In genomic region chr1:40392206-40392605, GRCh38 we compare ENCODE assay signal across 8 cellular contexts. TPM values are rescaled to one million over a fixed set of nuclear protein-coding genes. Genes with fewer than 3 reads are reported as not detected.
A peak's percentile ranks its signal among the peaks of the same experiment; 100 is the strongest.
DNase-seq lines count a peak whose midpoint lies in the region; FAIRE-seq and TF ChIP-seq lines count a peak whose summit lies in the region.

No MANE protein-coding gene starts in this region.

- peak overlapping the region; percentile 80 to 97 (median 84) for H3K27ac Mint-ChIP-seq in CD14-positive monocyte

- H3K9ac ChIP-seq in MM.1S (ENCODE audit: low read length) (peak overlapping the region; percentile 20; the same call in 1 of the 2 replicates), kidney (ENCODE audit: low read length in 2 of 2) (no peak overlapping the region)

- H3K27me3 ChIP-seq in MM.1S (replicated peaks; ENCODE audit: insufficient read depth, low read length), result no peaks in the 10 kb centered on the region

- H3K9me3 ChIP-seq in MM.1S (replicated peaks; ENCODE audit: insufficient read depth, low read length) (no peaks in the 10 kb centered on the region), kidney (ENCODE audit: control insufficient read depth in 1 of 2, low read length in 2 of 2) (no peaks in the 10 kb centered on the region)

- H3K36me3 ChIP-seq in MM.1S (replicated peaks; ENCODE audit: insufficient read depth, low read length), result no peaks in the 10 kb centered on the region
- H3K36me3 ChIP-seq in kidney (ENCODE audit: control insufficient read depth in 1 of 2, insufficient read depth in 2 of 2, low read length in 2 of 2), result no peaks in the 10 kb centered on the region

- no peaks in the 10 kb centered on the region for H3K9me3 Mint-ChIP-seq in CD14-positive monocyte

- H3F3A ChIP-seq in MM.1S (ENCODE audit: insufficient read depth, low read length), result peaks cover 25% of the 10 kb centered on the region

- DNase-seq in CD14-positive monocyte (ENCODE audit: low spot score) (no peak), MM.1S (no peak), caudate nucleus (lab: John Stamatoyannopoulos, UW) (peak in 30 of 61 donors; percentile 9 to 73 (median 36)), myocyte (ENCODE audit: low read depth) (peak; percentile 79), NCI-H1048 (lab: John Stamatoyannopoulos, UW) (no peak), kidney (no peak), RKO (ENCODE audit: low spot score) (no peak), DMS114 treated with DMSO at 0.1 percent for 48 hours (lab: John Stamatoyannopoulos, UW; ENCODE audit: unreplicated experiment) (no peak)

- TF ChIP-seq CTCF in CD14-positive monocyte (IDR thresholded peaks at IDR 0.05) (no peak), MM.1S (IDR thresholded peaks at IDR 0.05; ENCODE audit: low read length) (no peak), kidney (IDR thresholded peaks at IDR 0.05; ENCODE audit: borderline replicate concordance, extremely low read depth, insufficient read depth) (no peak)

- no peaks in the 10 kb centered on the region for H3K9me2 ChIP-seq in MM.1S (replicated peaks; ENCODE audit: insufficient read depth, low read length)

- FAIRE-seq in kidney (lab: Jason Lieb, UNC), result no peak

- no peaks in the 10 kb centered on the region for H3K27me3 Mint-ChIP-seq in CD14-positive monocyte (ENCODE audit: low read depth in 3 of 3)

- H3K4me3 Mint-ChIP-seq in CD14-positive monocyte, result no peak overlapping the region

- H3K36me3 Mint-ChIP-seq in CD14-positive monocyte, result peaks cover 42 to 61% of the 10 kb centered on the region in 2 donors

- H3K4me2 ChIP-seq in MM.1S (ENCODE audit: low read depth, low read length), result peak overlapping the region; percentile 35; the same call in 1 of the 2 replicates

- peak overlapping the region; percentile 91; the same call in 1 of the 2 replicates for H3K27ac ChIP-seq in MM.1S (ENCODE audit: low read length)
- H3K27ac ChIP-seq in caudate nucleus (ENCODE audit: low read depth, low read length), result peak overlapping the region; percentile 48
- H3K27ac ChIP-seq in kidney (ENCODE audit: low read depth in 2 of 2, low read length in 2 of 2), result no peak overlapping the region

- intact Hi-C loops in CD14-positive monocyte (cut with micrococcal nuclease), result loop anchor here in 1 of 2 donors (5.0 kb wide), 1 partner anchor 50 kb away; no protein-coding TSS in a partner anchor
- intact Hi-C loops in kidney (cut with DNase I), result no loop called here

- peaks cover 46% of the 10 kb centered on the region for H3K4me1 ChIP-seq in MM.1S (ENCODE audit: low read length)
- H3K4me1 ChIP-seq in kidney (ENCODE audit: control insufficient read depth in 1 of 2, insufficient read depth in 1 of 2, low read depth in 1 of 2, low read length in 2 of 2), result no peaks in the 10 kb centered on the region

- H3K4me3 ChIP-seq in MM.1S (ENCODE audit: low read length), result no peak overlapping the region
- no peak overlapping the region for H3K4me3 ChIP-seq in kidney (ENCODE audit: low read length in 2 of 2)

- peaks cover 94% of the 10 kb centered on the region for H3K79me2 ChIP-seq in MM.1S (ENCODE audit: low read length)

- no peak overlapping the region for H2AFZ ChIP-seq in MM.1S (ENCODE audit: low read length)

- peaks cover 92% of the 10 kb centered on the region for H3K4me1 Mint-ChIP-seq in CD14-positive monocyte

- no peaks in the 10 kb centered on the region for H4K20me1 ChIP-seq in MM.1S (ENCODE audit: insufficient read depth, low read length)

RNA-seq across cellular contexts. Expression of gene SMAP2, which starts 18.7 kb away (rescaled TPM):
- 100 to 1,000 TPM; 359 to 382 TPM for polyA plus RNA-seq in CD14-positive monocyte
- 15.8 and 21.2 TPM in 2 replicates for total RNA-seq in myocyte
- polyA plus RNA-seq in myocyte (2012), result 13.5 TPM
- 61.3 TPM for total RNA-seq in kidney
- 17.9 TPM for polyA plus RNA-seq in kidney (ENCODE audit: insufficient read depth, low read depth, low replicate concordance)

RNA-seq across cellular contexts. Expression of gene ZFP69B, which starts 58.1 kb away (rescaled TPM):
- polyA plus RNA-seq in CD14-positive monocyte (under 1 TPM in 1 of 2 donors, not detected in 1; 0.20 TPM), kidney (ENCODE audit: insufficient read depth, low read depth, low replicate concordance) (0.62 TPM)
- total RNA-seq in myocyte (3.3 and 4.1 TPM in 2 replicates), kidney (2.1 TPM)
- 1.8 TPM for polyA plus RNA-seq in myocyte (2012)

Comparison
In these comparisons a context has a peak if more than half of its experiments do, and no peak if none do; other contexts are left out.
1. H3K27ac ChIP-seq: peak in MM.1S (single experiment) and caudate nucleus (single experiment); none in kidney (0 of 2).